10 cellular contexts compared by ENCODE assay signal in genomic region chr17:76473541-76473985, GRCh38. TPM values are rescaled to one million over a fixed set of nuclear protein-coding genes. Genes with fewer than 3 reads are reported as not detected.
DNase-seq lines count a peak whose midpoint lies in the region; ATAC-seq and TF ChIP-seq lines count a peak whose summit lies in the region.
"Had no signal": no experiment of that assay in that cellular context is flagged by ENCODE, and none has a peak within 500 bp of the region (broad histone marks: within the 10 kb centered on the region; RNA-seq: fewer than 3 reads in every experiment).

No MANE protein-coding gene starts in this region.

- no peaks in the 10 kb centered on the region for H3K9me3 Mint-ChIP-seq in activated naive CD8-positive, alpha-beta T cell treated with anti-CD3 and anti-CD28 coated beads, Interleukin-2, amount 10 ng/mL, durations not matched to agents 7 days and 5 days
- H3K9me3 Mint-ChIP-seq in activated naive CD8-positive, alpha-beta T cell treated with anti-CD3 and anti-CD28 coated beads, Interleukin-2, amount 50 U/mL, for 24 hours: no peaks in the 10 kb centered on the region
- H3K9me3 Mint-ChIP-seq in stimulated activated effector memory CD8-positive, alpha-beta T cell treated with anti-CD3 and anti-CD28 coated beads, Interleukin-12 subunit alpha, Interleukin-12 subunit beta, amount 100 ng/mL, for 72 hours: no peaks in the 10 kb centered on the region
- no peaks in the 10 kb centered on the region for H3K9me3 Mint-ChIP-seq in activated T-helper 2 cell treated with anti-CD3 and anti-CD28 coated beads, Interferon-gamma antibody, Interleukin-2, Interleukin-4, amounts not matched to agents 10 μg/mL and 5 μg/mL and 100 μg/mL, durations not matched to agents 14 hours and 24 hours and 36 hours

- H3F3A ChIP-seq in MM.1S (ENCODE audit: insufficient read depth, low read length): no peaks in the 10 kb centered on the region

- H3K4me2 ChIP-seq in MM.1S (ENCODE audit: low read depth, low read length): no peak overlapping the region

- H3K27ac Mint-ChIP-seq in activated naive CD8-positive, alpha-beta T cell treated with anti-CD3 and anti-CD28 coated beads, Interleukin-2, amount 10 ng/mL, durations not matched to agents 7 days and 5 days: no peak overlapping the region
- H3K27ac Mint-ChIP-seq in activated naive CD8-positive, alpha-beta T cell treated with anti-CD3 and anti-CD28 coated beads, Interleukin-2, amount 50 U/mL, for 24 hours: no peak overlapping the region
- peak overlapping the region; percentile 80 for H3K27ac Mint-ChIP-seq in stimulated activated effector memory CD8-positive, alpha-beta T cell treated with anti-CD3 and anti-CD28 coated beads, Interleukin-12 subunit alpha, Interleukin-12 subunit beta, amount 100 ng/mL, for 72 hours
- no peak overlapping the region for H3K27ac Mint-ChIP-seq in activated T-helper 2 cell treated with anti-CD3 and anti-CD28 coated beads, Interferon-gamma antibody, Interleukin-2, Interleukin-4, amounts not matched to agents 10 μg/mL and 5 μg/mL and 100 μg/mL, durations not matched to agents 14 hours and 24 hours and 36 hours

- no peak overlapping the region for H3K9ac ChIP-seq in MM.1S (ENCODE audit: low read length)

- no peaks in the 10 kb centered on the region for H3K79me2 ChIP-seq in MM.1S (ENCODE audit: low read length)

- H3K9me2 ChIP-seq in MM.1S (replicated peaks; ENCODE audit: insufficient read depth, low read length): no peaks in the 10 kb centered on the region

- H2AFZ ChIP-seq in MM.1S (ENCODE audit: low read length): no peak overlapping the region

- ATAC-seq in activated naive CD8-positive, alpha-beta T cell treated with anti-CD3 and anti-CD28 coated beads, Interleukin-2, amount 10 ng/mL, durations not matched to agents 7 days and 5 days (ENCODE audit: low read depth): peak; percentile 38
- ATAC-seq in activated naive CD8-positive, alpha-beta T cell treated with anti-CD3 and anti-CD28 coated beads, Interleukin-2, amount 50 U/mL, for 24 hours: no peak
- ATAC-seq in stimulated activated effector memory CD8-positive, alpha-beta T cell treated with anti-CD3 and anti-CD28 coated beads, Interleukin-12 subunit alpha, Interleukin-12 subunit beta, amount 100 ng/mL, for 72 hours: peak; percentile 17
- no peak for ATAC-seq in GM18868 (IDR thresholded peaks at IDR 0.05; ENCODE audit: unreplicated experiment)

- TF ChIP-seq CTCF in MM.1S (IDR thresholded peaks at IDR 0.05; ENCODE audit: low read length) (peak; percentile 25), fibroblast of mammary gland (conservative IDR thresholded peaks at IDR 0.05; ENCODE audit: control insufficient read depth, insufficient read depth, low read depth, low read length) (peak; percentile 29)

- H3K4me1 ChIP-seq in MM.1S (ENCODE audit: low read length): no peaks in the 10 kb centered on the region

- peaks cover 10% of the 10 kb centered on the region for H3K36me3 Mint-ChIP-seq in activated naive CD8-positive, alpha-beta T cell treated with anti-CD3 and anti-CD28 coated beads, Interleukin-2, amount 10 ng/mL, durations not matched to agents 7 days and 5 days
- peaks cover 12% of the 10 kb centered on the region for H3K36me3 Mint-ChIP-seq in activated naive CD8-positive, alpha-beta T cell treated with anti-CD3 and anti-CD28 coated beads, Interleukin-2, amount 50 U/mL, for 24 hours (ENCODE audit: low read depth)
- peaks cover 74% of the 10 kb centered on the region for H3K36me3 Mint-ChIP-seq in stimulated activated effector memory CD8-positive, alpha-beta T cell treated with anti-CD3 and anti-CD28 coated beads, Interleukin-12 subunit alpha, Interleukin-12 subunit beta, amount 100 ng/mL, for 72 hours
- peaks cover 26% of the 10 kb centered on the region for H3K36me3 Mint-ChIP-seq in activated T-helper 2 cell treated with anti-CD3 and anti-CD28 coated beads, Interferon-gamma antibody, Interleukin-2, Interleukin-4, amounts not matched to agents 10 μg/mL and 5 μg/mL and 100 μg/mL, durations not matched to agents 14 hours and 24 hours and 36 hours (ENCODE audit: low read depth)

- POLR2A ChIA-PET in activated naive CD8-positive, alpha-beta T cell treated with anti-CD3 and anti-CD28 coated beads, Interleukin-2, amount 10 ng/mL, durations not matched to agents 7 days and 5 days (lab: Charles Lee): no interaction called here

- H3K4me3 ChIP-seq in MM.1S (ENCODE audit: low read length) (no peak overlapping the region), fibroblast of mammary gland (ENCODE audit: control insufficient read depth, low read depth, low read length) (no peak overlapping the region)

- DNase-seq in activated naive CD8-positive, alpha-beta T cell treated with anti-CD3 and anti-CD28 coated beads, Interleukin-2, amount 10 ng/mL, durations not matched to agents 7 days and 5 days: no peak
- DNase-seq in activated naive CD8-positive, alpha-beta T cell treated with anti-CD3 and anti-CD28 coated beads, Interleukin-2, amount 50 U/mL, for 24 hours: no peak
- no peak for DNase-seq in MM.1S
- DNase-seq in fibroblast of mammary gland (ENCODE audit: low read depth): no peak
- no peak for DNase-seq in stimulated activated effector memory CD8-positive, alpha-beta T cell treated with anti-CD3 and anti-CD28 coated beads, Interleukin-12 subunit alpha, Interleukin-12 subunit beta, amount 100 ng/mL, for 72 hours (ENCODE audit: low spot score in 2 of 2)
- DNase-seq in activated T-helper 2 cell treated with anti-CD3 and anti-CD28 coated beads, Interferon-gamma antibody, Interleukin-2, Interleukin-4, amounts not matched to agents 10 μg/mL and 5 μg/mL and 100 μg/mL, durations not matched to agents 14 hours and 24 hours and 36 hours (ENCODE audit: low spot score): no peak
- no peak for DNase-seq in stimulated activated CD4-positive, alpha-beta T cell treated with anti-CD3 and anti-CD28 coated beads, Interleukin-4, amount 100 ng/mL, for 1 hour
- DNase-seq: NCI-H226 had no signal

- no peaks in the 10 kb centered on the region for H3K27me3 Mint-ChIP-seq in activated naive CD8-positive, alpha-beta T cell treated with anti-CD3 and anti-CD28 coated beads, Interleukin-2, amount 10 ng/mL, durations not matched to agents 7 days and 5 days
- no peaks in the 10 kb centered on the region for H3K27me3 Mint-ChIP-seq in activated naive CD8-positive, alpha-beta T cell treated with anti-CD3 and anti-CD28 coated beads, Interleukin-2, amount 50 U/mL, for 24 hours
- no peaks in the 10 kb centered on the region for H3K27me3 Mint-ChIP-seq in activated T-helper 2 cell treated with anti-CD3 and anti-CD28 coated beads, Interferon-gamma antibody, Interleukin-2, Interleukin-4, amounts not matched to agents 10 μg/mL and 5 μg/mL and 100 μg/mL, durations not matched to agents 14 hours and 24 hours and 36 hours (ENCODE audit: low read depth)

- H3K9me3 ChIP-seq in MM.1S (replicated peaks; ENCODE audit: insufficient read depth, low read length): no peaks in the 10 kb centered on the region

- no peaks in the 10 kb centered on the region for H4K20me1 ChIP-seq in MM.1S (ENCODE audit: insufficient read depth, low read length)

- intact Hi-C loops in activated T-helper 2 cell treated with anti-CD3 and anti-CD28 coated beads, Interferon-gamma antibody, Interleukin-2, Interleukin-4, amounts not matched to agents 10 μg/mL and 5 μg/mL and 100 μg/mL, durations not matched to agents 14 hours and 24 hours and 36 hours (cut with micrococcal nuclease): no loop called here

- H3K27me3 ChIP-seq in MM.1S (replicated peaks; ENCODE audit: insufficient read depth, low read length): no peaks in the 10 kb centered on the region

- H3K4me1 Mint-ChIP-seq in activated naive CD8-positive, alpha-beta T cell treated with anti-CD3 and anti-CD28 coated beads, Interleukin-2, amount 10 ng/mL, durations not matched to agents 7 days and 5 days: no peaks in the 10 kb centered on the region
- H3K4me1 Mint-ChIP-seq in activated naive CD8-positive, alpha-beta T cell treated with anti-CD3 and anti-CD28 coated beads, Interleukin-2, amount 50 U/mL, for 24 hours: no peaks in the 10 kb centered on the region
- peaks cover 18% of the 10 kb centered on the region for H3K4me1 Mint-ChIP-seq in stimulated activated effector memory CD8-positive, alpha-beta T cell treated with anti-CD3 and anti-CD28 coated beads, Interleukin-12 subunit alpha, Interleukin-12 subunit beta, amount 100 ng/mL, for 72 hours
- no peaks in the 10 kb centered on the region for H3K4me1 Mint-ChIP-seq in activated T-helper 2 cell treated with anti-CD3 and anti-CD28 coated beads, Interferon-gamma antibody, Interleukin-2, Interleukin-4, amounts not matched to agents 10 μg/mL and 5 μg/mL and 100 μg/mL, durations not matched to agents 14 hours and 24 hours and 36 hours (ENCODE audit: low read depth)

- peaks cover 5% of the 10 kb centered on the region; the same call in 1 of the 2 replicates for H3K36me3 ChIP-seq in MM.1S (replicated peaks; ENCODE audit: insufficient read depth, low read length)

- no peak overlapping the region for H3K27ac ChIP-seq in MM.1S (ENCODE audit: low read length)

- no peak overlapping the region for H3K4me3 Mint-ChIP-seq in activated naive CD8-positive, alpha-beta T cell treated with anti-CD3 and anti-CD28 coated beads, Interleukin-2, amount 10 ng/mL, durations not matched to agents 7 days and 5 days
- H3K4me3 Mint-ChIP-seq in activated naive CD8-positive, alpha-beta T cell treated with anti-CD3 and anti-CD28 coated beads, Interleukin-2, amount 50 U/mL, for 24 hours: no peak overlapping the region
- H3K4me3 Mint-ChIP-seq in stimulated activated effector memory CD8-positive, alpha-beta T cell treated with anti-CD3 and anti-CD28 coated beads, Interleukin-12 subunit alpha, Interleukin-12 subunit beta, amount 100 ng/mL, for 72 hours: no peak overlapping the region
- H3K4me3 Mint-ChIP-seq in activated T-helper 2 cell treated with anti-CD3 and anti-CD28 coated beads, Interferon-gamma antibody, Interleukin-2, Interleukin-4, amounts not matched to agents 10 μg/mL and 5 μg/mL and 100 μg/mL, durations not matched to agents 14 hours and 24 hours and 36 hours (ENCODE audit: low read depth): no peak overlapping the region

RNA-seq across cellular contexts. Expression of gene AANAT, which starts 6.2 kb away (rescaled TPM):
- total RNA-seq in activated naive CD8-positive, alpha-beta T cell treated with anti-CD3 and anti-CD28 coated beads, Interleukin-2, amount 10 ng/mL, durations not matched to agents 7 days and 5 days: not detected
- total RNA-seq in activated T-helper 2 cell treated with anti-CD3 and anti-CD28 coated beads, Interferon-gamma antibody, Interleukin-2, Interleukin-4, amounts not matched to agents 10 μg/mL and 5 μg/mL and 100 μg/mL, durations not matched to agents 14 hours and 24 hours and 36 hours: 0.18 TPM in 1 of 2 replicates, not detected in the other
- total RNA-seq: astrocyte had no signal

RNA-seq across cellular contexts. Expression of gene UBE2O, which starts 20.6 kb away (rescaled TPM):
- total RNA-seq in activated naive CD8-positive, alpha-beta T cell treated with anti-CD3 and anti-CD28 coated beads, Interleukin-2, amount 10 ng/mL, durations not matched to agents 7 days and 5 days: 10 to 100 TPM; 31.3 to 31.4 TPM
- 46.0 and 46.5 TPM in 2 replicates for total RNA-seq in activated T-helper 2 cell treated with anti-CD3 and anti-CD28 coated beads, Interferon-gamma antibody, Interleukin-2, Interleukin-4, amounts not matched to agents 10 μg/mL and 5 μg/mL and 100 μg/mL, durations not matched to agents 14 hours and 24 hours and 36 hours

RNA-seq across cellular contexts. Expression of gene RHBDF2, which starts 27.7 kb away (rescaled TPM):
- total RNA-seq in activated naive CD8-positive, alpha-beta T cell treated with anti-CD3 and anti-CD28 coated beads, Interleukin-2, amount 10 ng/mL, durations not matched to agents 7 days and 5 days: 10 to 100 TPM; 65.1 to 67.2 TPM
- total RNA-seq in activated T-helper 2 cell treated with anti-CD3 and anti-CD28 coated beads, Interferon-gamma antibody, Interleukin-2, Interleukin-4, amounts not matched to agents 10 μg/mL and 5 μg/mL and 100 μg/mL, durations not matched to agents 14 hours and 24 hours and 36 hours: 45.3 and 48.5 TPM in 2 replicates

Comparison
In these comparisons a context has a peak if more than half of its experiments do, and no peak if none do; other contexts are left out.
1. ATAC-seq: peak in activated naive CD8-positive, alpha-beta T cell treated with anti-CD3 and anti-CD28 coated beads, Interleukin-2, amount 10 ng/mL, durations not matched to agents 7 days and 5 days (single experiment) and stimulated activated effector memory CD8-positive, alpha-beta T cell treated with anti-CD3 and anti-CD28 coated beads, Interleukin-12 subunit alpha, Interleukin-12 subunit beta, amount 100 ng/mL, for 72 hours (single experiment); none in activated naive CD8-positive, alpha-beta T cell treated with anti-CD3 and anti-CD28 coated beads, Interleukin-2, amount 50 U/mL, for 24 hours (single experiment) and GM18868 (single experiment).